In the genomic region with DNA sequence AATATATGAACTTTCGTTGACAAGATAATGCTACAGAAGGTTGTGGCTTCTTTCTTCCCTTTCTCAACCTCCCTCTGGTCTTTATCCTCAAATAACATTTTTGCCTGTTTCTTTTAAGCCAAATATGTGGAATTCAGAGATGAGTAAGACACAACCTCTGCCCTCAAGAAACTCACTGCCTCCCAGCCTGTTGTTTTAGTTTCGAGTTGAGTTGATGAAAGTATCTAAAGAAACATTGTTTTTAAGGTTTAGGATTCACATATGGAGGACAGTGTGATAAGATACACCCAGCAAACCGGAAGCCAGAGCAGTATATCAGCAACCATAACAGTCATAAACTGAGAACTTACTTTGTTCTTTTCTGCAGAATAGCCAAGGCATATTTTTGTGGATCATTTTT, we compare ENCODE assay signal across 14 cellular contexts.
DNase-seq lines count a peak whose midpoint lies in the region; ATAC-seq and TF ChIP-seq lines count a peak whose summit lies in the region.
"Had no signal": no experiment of that assay in that cellular context is flagged by ENCODE, and none has a peak within 500 bp of the region (broad histone marks: within the 10 kb centered on the region; RNA-seq: fewer than 3 reads in every experiment).

No MANE protein-coding gene starts in this region.

- H3K27ac ChIP-seq in SK-N-SH (ENCODE audit: low read depth in 2 of 2, low read length in 1 of 2) (peak overlapping the region in 1 of 2 experiments; percentile 79; a peak in 3 of 4 replicates), psoas muscle (no peak overlapping the region)
- H3K27ac ChIP-seq: HL-60 had no signal

- H3K4me2 ChIP-seq in SK-N-SH, result peak overlapping the region; percentile 34; the same call in 1 of the 2 replicates

- no peak overlapping the region for H3K4me3 ChIP-seq in SK-N-SH (ENCODE audit: low read depth in 2 of 2, low read length in 1 of 2)
- no peak overlapping the region for H3K4me3 ChIP-seq in fibroblast of mammary gland (ENCODE audit: control insufficient read depth, low read depth, low read length)
- H3K4me3 ChIP-seq in psoas muscle, result no peak overlapping the region
- H3K4me3 ChIP-seq: esophagus squamous epithelium, sigmoid colon had no signal

- WGBS in SK-N-SH (ENCODE audit: low lambda C conversion rate), result 71% methylated on average over 3 of the region's 3 CpGs
- 76 to 84% (median 76%) methylated on average over 3 of the region's 3 CpGs for WGBS in psoas muscle, 3 donors

- H3K4me1 ChIP-seq in SK-N-SH (ENCODE audit: control insufficient read depth in 1 of 2, insufficient read depth in 2 of 2, low read depth in 1 of 2, low read length in 1 of 2) (peaks cover 9 to 11% of the 10 kb centered on the region in 2 experiments; a peak in 2 of 4 replicates), psoas muscle (peaks cover 31% of the 10 kb centered on the region)

- H4K20me1 ChIP-seq in SK-N-SH (ENCODE audit: insufficient read depth), result no peaks in the 10 kb centered on the region

- H3K9me3 ChIP-seq in SK-N-SH, result no peaks in the 10 kb centered on the region
- no peaks in the 10 kb centered on the region for H3K9me3 ChIP-seq in psoas muscle
- H3K9me3 ChIP-seq: esophagus squamous epithelium, sigmoid colon had no signal

- no peak overlapping the region for H2AFZ ChIP-seq in SK-N-SH (ENCODE audit: low read depth)

- no peaks in the 10 kb centered on the region for H3K79me2 ChIP-seq in SK-N-SH (ENCODE audit: insufficient read depth)

- CTCF ChIA-PET in activated CD8-positive, alpha-beta memory T cell treated with anti-CD3 and anti-CD28 coated beads, Interleukin-2, amount 10 ng/mL, durations not matched to agents 7 days and 5 days (lab: Charles Lee), result no interaction called here
- CTCF ChIA-PET in SK-N-SH (lab: Yijun Ruan, JAX), result no interaction called here

- no peaks in the 10 kb centered on the region for H3K27me3 Mint-ChIP-seq in activated CD8-positive, alpha-beta memory T cell treated with anti-CD3 and anti-CD28 coated beads, Interleukin-2, amount 10 ng/mL, durations not matched to agents 7 days and 5 days

- H3K27me3 ChIP-seq in SK-N-SH (ENCODE audit: insufficient read depth) (no peaks in the 10 kb centered on the region), psoas muscle (ENCODE audit: insufficient read depth in 3 of 3, low read length in 2 of 3) (no peaks in the 10 kb centered on the region)
- H3K27me3 ChIP-seq: esophagus squamous epithelium, sigmoid colon had no signal

- intact Hi-C loops in psoas muscle (cut with DNase I), result loop anchor here in 1 of 2 donors (5.0 kb wide), 1 partner anchor 217 kb away; a partner anchor contains a TSS

- H3K27ac Mint-ChIP-seq in activated CD8-positive, alpha-beta memory T cell treated with anti-CD3 and anti-CD28 coated beads, Interleukin-2, amount 10 ng/mL, durations not matched to agents 7 days and 5 days, result no peak overlapping the region
- H3K27ac Mint-ChIP-seq in stimulated activated effector memory CD8-positive, alpha-beta T cell treated with anti-CD3 and anti-CD28 coated beads, Interleukin-12 subunit alpha, Interleukin-12 subunit beta, amount 100 ng/mL, for 72 hours, result no peak overlapping the region

- no peak for TF ChIP-seq POLR2A in erythroblast (IDR thresholded peaks at IDR 0.05; ENCODE audit: low read length)

- no peaks in the 10 kb centered on the region for H3K36me3 Mint-ChIP-seq in activated CD8-positive, alpha-beta memory T cell treated with anti-CD3 and anti-CD28 coated beads, Interleukin-2, amount 10 ng/mL, durations not matched to agents 7 days and 5 days
- H3K36me3 Mint-ChIP-seq in stimulated activated effector memory CD8-positive, alpha-beta T cell treated with anti-CD3 and anti-CD28 coated beads, Interleukin-12 subunit alpha, Interleukin-12 subunit beta, amount 100 ng/mL, for 72 hours, result no peaks in the 10 kb centered on the region
- H3K36me3 Mint-ChIP-seq: naive B cell had no signal

- peak; percentile 47 for ATAC-seq in activated CD8-positive, alpha-beta memory T cell treated with anti-CD3 and anti-CD28 coated beads, Interleukin-2, amount 10 ng/mL, durations not matched to agents 7 days and 5 days
- ATAC-seq in stimulated activated effector memory CD8-positive, alpha-beta T cell treated with anti-CD3 and anti-CD28 coated beads, Interleukin-12 subunit alpha, Interleukin-12 subunit beta, amount 100 ng/mL, for 72 hours, result peak; percentile 61
- ATAC-seq in psoas muscle, result no peak

- POLR2A ChIA-PET in SK-N-SH (lab: Yijun Ruan, JAX), result no interaction called here

- peaks cover 0 to 16% of the 10 kb centered on the region in 2 experiments for H3K36me3 ChIP-seq in SK-N-SH (replicated peaks in 1 of 2; ENCODE audit: control insufficient read depth in 1 of 2, insufficient read depth in 2 of 2, low read length in 1 of 2)
- no peaks in the 10 kb centered on the region for H3K36me3 ChIP-seq in psoas muscle (ENCODE audit: insufficient read depth in 1 of 2, low read depth in 1 of 2)
- H3K36me3 ChIP-seq: esophagus squamous epithelium, sigmoid colon had no signal

- DNase-seq in activated CD8-positive, alpha-beta memory T cell treated with anti-CD3 and anti-CD28 coated beads, Interleukin-2, amount 10 ng/mL, durations not matched to agents 7 days and 5 days, result peak; percentile 42
- DNase-seq in activated CD8-positive, alpha-beta memory T cell treated with anti-CD3 and anti-CD28 coated beads, Interleukin-2, amount 50 U/mL, for 48 hours, result no peak
- DNase-seq in SK-N-SH (no peak), fibroblast of mammary gland (ENCODE audit: low read depth) (peak; percentile 82), globus pallidus (ENCODE audit: low spot score) (no peak), psoas muscle (no peak), erythroblast (lab: John Stamatoyannopoulos, UW) (no peak)
- no peak for DNase-seq in stimulated activated effector memory CD8-positive, alpha-beta T cell treated with anti-CD3 and anti-CD28 coated beads, Interleukin-12 subunit alpha, Interleukin-12 subunit beta, amount 100 ng/mL, for 72 hours (ENCODE audit: low spot score in 2 of 2)
- DNase-seq: activated effector memory CD4-positive, alpha-beta T cell treated with anti-CD3 and anti-CD28 coated beads, Interleukin-2, amount 50 U/mL, for 16 hours; esophagus squamous epithelium; MM.1S; naive B cell; sigmoid colon had no signal

- no peak for TF ChIP-seq EP300 in SK-N-SH (IDR thresholded peaks at IDR 0.05; ENCODE audit: borderline replicate concordance in 1 of 2, low read depth in 1 of 2, low read length in 1 of 2)

- H3K4me3 Mint-ChIP-seq in activated CD8-positive, alpha-beta memory T cell treated with anti-CD3 and anti-CD28 coated beads, Interleukin-2, amount 10 ng/mL, durations not matched to agents 7 days and 5 days, result no peak overlapping the region
- no peak overlapping the region for H3K4me3 Mint-ChIP-seq in stimulated activated effector memory CD8-positive, alpha-beta T cell treated with anti-CD3 and anti-CD28 coated beads, Interleukin-12 subunit alpha, Interleukin-12 subunit beta, amount 100 ng/mL, for 72 hours
- H3K4me3 Mint-ChIP-seq: naive B cell had no signal

- H3F3A ChIP-seq in SK-N-SH (replicated peaks; ENCODE audit: insufficient read depth), result peaks cover 6% of the 10 kb centered on the region

- no peak overlapping the region for H3K9ac ChIP-seq in SK-N-SH

- H3K9me3 Mint-ChIP-seq in activated CD8-positive, alpha-beta memory T cell treated with anti-CD3 and anti-CD28 coated beads, Interleukin-2, amount 10 ng/mL, durations not matched to agents 7 days and 5 days (ENCODE audit: low read depth), result no peaks in the 10 kb centered on the region
- H3K9me3 Mint-ChIP-seq in stimulated activated effector memory CD8-positive, alpha-beta T cell treated with anti-CD3 and anti-CD28 coated beads, Interleukin-12 subunit alpha, Interleukin-12 subunit beta, amount 100 ng/mL, for 72 hours, result no peaks in the 10 kb centered on the region

- TF ChIP-seq RAD21 in SK-N-SH (IDR thresholded peaks at IDR 0.05; ENCODE audit: low read length), result no peak

- H3K4me1 Mint-ChIP-seq in activated CD8-positive, alpha-beta memory T cell treated with anti-CD3 and anti-CD28 coated beads, Interleukin-2, amount 10 ng/mL, durations not matched to agents 7 days and 5 days, result peaks cover 12% of the 10 kb centered on the region
- no peaks in the 10 kb centered on the region for H3K4me1 Mint-ChIP-seq in stimulated activated effector memory CD8-positive, alpha-beta T cell treated with anti-CD3 and anti-CD28 coated beads, Interleukin-12 subunit alpha, Interleukin-12 subunit beta, amount 100 ng/mL, for 72 hours
- H3K4me1 Mint-ChIP-seq: naive B cell had no signal

- no peak for TF ChIP-seq CTCF in SK-N-SH (IDR thresholded peaks at IDR 0.05)
- no peak for TF ChIP-seq CTCF in fibroblast of mammary gland (conservative IDR thresholded peaks at IDR 0.05; ENCODE audit: control insufficient read depth, insufficient read depth, low read depth, low read length)
- TF ChIP-seq CTCF in psoas muscle (IDR thresholded peaks at IDR 0.05), result no peak

- H3K9me2 ChIP-seq in SK-N-SH, result no peaks in the 10 kb centered on the region

TF ChIP-seq in SK-N-SH, 30 proteins besides CTCF, POLR2A, EP300 and RAD21:
- TF ChIP-seq, protein P1, sequence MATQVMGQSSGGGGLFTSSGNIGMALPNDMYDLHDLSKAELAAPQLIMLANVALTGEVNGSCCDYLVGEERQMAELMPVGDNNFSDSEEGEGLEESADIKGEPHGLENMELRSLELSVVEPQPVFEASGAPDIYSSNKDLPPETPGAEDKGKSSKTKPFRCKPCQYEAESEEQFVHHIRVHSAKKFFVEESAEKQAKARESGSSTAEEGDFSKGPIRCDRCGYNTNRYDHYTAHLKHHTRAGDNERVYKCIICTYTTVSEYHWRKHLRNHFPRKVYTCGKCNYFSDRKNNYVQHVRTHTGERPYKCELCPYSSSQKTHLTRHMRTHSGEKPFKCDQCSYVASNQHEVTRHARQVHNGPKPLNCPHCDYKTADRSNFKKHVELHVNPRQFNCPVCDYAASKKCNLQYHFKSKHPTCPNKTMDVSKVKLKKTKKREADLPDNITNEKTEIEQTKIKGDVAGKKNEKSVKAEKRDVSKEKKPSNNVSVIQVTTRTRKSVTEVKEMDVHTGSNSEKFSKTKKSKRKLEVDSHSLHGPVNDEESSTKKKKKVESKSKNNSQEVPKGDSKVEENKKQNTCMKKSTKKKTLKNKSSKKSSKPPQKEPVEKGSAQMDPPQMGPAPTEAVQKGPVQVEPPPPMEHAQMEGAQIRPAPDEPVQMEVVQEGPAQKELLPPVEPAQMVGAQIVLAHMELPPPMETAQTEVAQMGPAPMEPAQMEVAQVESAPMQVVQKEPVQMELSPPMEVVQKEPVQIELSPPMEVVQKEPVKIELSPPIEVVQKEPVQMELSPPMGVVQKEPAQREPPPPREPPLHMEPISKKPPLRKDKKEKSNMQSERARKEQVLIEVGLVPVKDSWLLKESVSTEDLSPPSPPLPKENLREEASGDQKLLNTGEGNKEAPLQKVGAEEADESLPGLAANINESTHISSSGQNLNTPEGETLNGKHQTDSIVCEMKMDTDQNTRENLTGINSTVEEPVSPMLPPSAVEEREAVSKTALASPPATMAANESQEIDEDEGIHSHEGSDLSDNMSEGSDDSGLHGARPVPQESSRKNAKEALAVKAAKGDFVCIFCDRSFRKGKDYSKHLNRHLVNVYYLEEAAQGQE (IDR thresholded peaks at IDR 0.05; ENCODE audit: low read depth, low read length), result no peak
- TF ChIP-seq FOSL2 (IDR thresholded peaks at IDR 0.05; ENCODE audit: borderline replicate concordance, low read depth), result peak; percentile 15; the same call in 1 of the 2 replicates
TF ChIP-seq in SK-N-SH: peak in this region for 1.

Comparison
In these comparisons a context has a peak if more than half of its experiments do, and no peak if none do; other contexts are left out.
1. DNase-seq: peak in activated CD8-positive, alpha-beta memory T cell treated with anti-CD3 and anti-CD28 coated beads, Interleukin-2, amount 10 ng/mL, durations not matched to agents 7 days and 5 days (single experiment) and fibroblast of mammary gland (single experiment); none in activated CD8-positive, alpha-beta memory T cell treated with anti-CD3 and anti-CD28 coated beads, Interleukin-2, amount 50 U/mL, for 48 hours (single experiment), SK-N-SH (single experiment), stimulated activated effector memory CD8-positive, alpha-beta T cell treated with anti-CD3 and anti-CD28 coated beads, Interleukin-12 subunit alpha, Interleukin-12 subunit beta, amount 100 ng/mL, for 72 hours (0 of 2), globus pallidus (single experiment), psoas muscle (0 of 2) and erythroblast (0 of 2).
2. ATAC-seq: peak in activated CD8-positive, alpha-beta memory T cell treated with anti-CD3 and anti-CD28 coated beads, Interleukin-2, amount 10 ng/mL, durations not matched to agents 7 days and 5 days (single experiment) and stimulated activated effector memory CD8-positive, alpha-beta T cell treated with anti-CD3 and anti-CD28 coated beads, Interleukin-12 subunit alpha, Interleukin-12 subunit beta, amount 100 ng/mL, for 72 hours (single experiment); none in psoas muscle (0 of 4).